Comparison of ENCODE assay signal across 9 cellular contexts in genomic region chr18:56532176-56532840, GRCh38.
DNase-seq lines count a peak whose midpoint lies in the region; ATAC-seq, FAIRE-seq and TF ChIP-seq lines count a peak whose summit lies in the region.
"Had no signal": no experiment of that assay in that cellular context is flagged by ENCODE, and none has a peak within 500 bp of the region (broad histone marks: within the 10 kb centered on the region; RNA-seq: fewer than 3 reads in every experiment).

No MANE protein-coding gene starts in this region.

- no peaks in the 10 kb centered on the region for H3K9me3 Mint-ChIP-seq in activated CD4-positive, alpha-beta memory T cell treated with anti-CD3 and anti-CD28 coated beads for 36 hours
- no peaks in the 10 kb centered on the region for H3K9me3 Mint-ChIP-seq in activated CD4-positive, alpha-beta memory T cell treated with anti-CD3 and anti-CD28 coated beads, Interleukin-2, amount 10 ng/mL, durations not matched to agents 7 days and 5 days

- no peaks in the 10 kb centered on the region for H3K79me2 ChIP-seq in trophoblast cell (ENCODE audit: control insufficient read depth, insufficient read depth, low read length, poor library complexity)

- H3K23ac ChIP-seq in trophoblast cell (ENCODE audit: low read length): no peak overlapping the region

- no peaks in the 10 kb centered on the region for H3K4me1 ChIP-seq in trophoblast cell (ENCODE audit: control insufficient read depth in 1 of 2, insufficient read depth in 2 of 2, low read length in 2 of 2)
- no peaks in the 10 kb centered on the region for H3K4me1 ChIP-seq in right cardiac atrium (ENCODE audit: control insufficient read depth, insufficient read depth, low read length)

- H3K27me3 ChIP-seq in trophoblast cell (ENCODE audit: insufficient read depth, low read length) (no peaks in the 10 kb centered on the region), right cardiac atrium (ENCODE audit: control insufficient read depth, insufficient read depth) (no peaks in the 10 kb centered on the region)

- DNase-seq in activated CD4-positive, alpha-beta memory T cell treated with anti-CD3 and anti-CD28 coated beads for 36 hours: peak; percentile 64
- no peak for DNase-seq in activated CD4-positive, alpha-beta memory T cell treated with anti-CD3 and anti-CD28 coated beads, Interleukin-2, amount 10 ng/mL, durations not matched to agents 7 days and 5 days
- DNase-seq in trophoblast cell (no peak), right cardiac atrium (no peak), GM12892 (ENCODE audit: insufficient read length) (no peak)
- DNase-seq in activated CD4-positive, CD25-positive, alpha-beta regulatory T cell (lab: John Stamatoyannopoulos, UW): no peak
- DNase-seq: SIG-M5 had no signal

- H3K79me1 ChIP-seq in trophoblast cell (ENCODE audit: low read length): no peaks in the 10 kb centered on the region

- no peaks in the 10 kb centered on the region for H3K9me3 ChIP-seq in trophoblast cell (ENCODE audit: insufficient read depth, low read depth, low read length)
- no peaks in the 10 kb centered on the region for H3K9me3 ChIP-seq in right cardiac atrium (ENCODE audit: control insufficient read depth, low read length)

- no peak overlapping the region for H3K18ac ChIP-seq in trophoblast cell (ENCODE audit: low read length)

- H2BK120ac ChIP-seq in trophoblast cell (ENCODE audit: insufficient read depth, low read length, poor library complexity): no peak overlapping the region

- H3K27ac ChIP-seq in trophoblast cell (ENCODE audit: low read depth, low read length): no peak overlapping the region
- no peak overlapping the region for H3K27ac ChIP-seq in right cardiac atrium (ENCODE audit: low read length)

- H3K4me3 Mint-ChIP-seq in activated CD4-positive, alpha-beta memory T cell treated with anti-CD3 and anti-CD28 coated beads for 36 hours: no peak overlapping the region
- no peak overlapping the region for H3K4me3 Mint-ChIP-seq in activated CD4-positive, alpha-beta memory T cell treated with anti-CD3 and anti-CD28 coated beads, Interleukin-2, amount 10 ng/mL, durations not matched to agents 7 days and 5 days

- H2BK12ac ChIP-seq in trophoblast cell (ENCODE audit: low read length): no peak overlapping the region

- no peak overlapping the region for H2BK5ac ChIP-seq in trophoblast cell (ENCODE audit: low read depth, low read length, poor library complexity)

- no CpG with 5 or more reads among the region's 3 CpGs for WGBS in trophoblast cell (ENCODE audit: extremely low coverage, insufficient coverage, insufficient read length)
- 33% methylated on average over 3 of the region's 3 CpGs for WGBS in right cardiac atrium

- no peak overlapping the region for H3K4me2 ChIP-seq in trophoblast cell (ENCODE audit: low read length)

- ATAC-seq in GM21825 (IDR thresholded peaks at IDR 0.05; ENCODE audit: unreplicated experiment): peak; percentile 95
- peak; percentile 98 for ATAC-seq in HG03565 (IDR thresholded peaks at IDR 0.05; ENCODE audit: unreplicated experiment)
- no peak for ATAC-seq in right cardiac atrium

- FAIRE-seq in GM12892 (lab: Jason Lieb, UNC): no peak

- no peak overlapping the region for H2AK5ac ChIP-seq in trophoblast cell (ENCODE audit: low read length)

- H4K12ac ChIP-seq in trophoblast cell (ENCODE audit: low read depth, low read length): no peak overlapping the region

- intact Hi-C loops in activated CD4-positive, alpha-beta memory T cell treated with anti-CD3 and anti-CD28 coated beads for 36 hours (cut with micrococcal nuclease): no loop called here
- intact Hi-C loops in right cardiac atrium (cut with DNase I): no loop called here

- H3K36me3 Mint-ChIP-seq in activated CD4-positive, alpha-beta memory T cell treated with anti-CD3 and anti-CD28 coated beads for 36 hours: no peaks in the 10 kb centered on the region
- no peaks in the 10 kb centered on the region for H3K36me3 Mint-ChIP-seq in activated CD4-positive, alpha-beta memory T cell treated with anti-CD3 and anti-CD28 coated beads, Interleukin-2, amount 10 ng/mL, durations not matched to agents 7 days and 5 days (ENCODE audit: low read depth)

- H3K4ac ChIP-seq in trophoblast cell (ENCODE audit: low read depth, low read length): no peak overlapping the region

- CTCF ChIA-PET in activated CD4-positive, alpha-beta memory T cell treated with anti-CD3 and anti-CD28 coated beads for 36 hours (lab: Charles Lee): no interaction called here
- CTCF ChIA-PET in activated CD4-positive, alpha-beta memory T cell treated with anti-CD3 and anti-CD28 coated beads, Interleukin-2, amount 10 ng/mL, durations not matched to agents 7 days and 5 days (lab: Charles Lee): no interaction called here

- H3K27me3 Mint-ChIP-seq in activated CD4-positive, alpha-beta memory T cell treated with anti-CD3 and anti-CD28 coated beads for 36 hours: peaks cover 11% of the 10 kb centered on the region
- peaks cover 7% of the 10 kb centered on the region for H3K27me3 Mint-ChIP-seq in activated CD4-positive, alpha-beta memory T cell treated with anti-CD3 and anti-CD28 coated beads, Interleukin-2, amount 10 ng/mL, durations not matched to agents 7 days and 5 days

- no peaks in the 10 kb centered on the region for H3K36me3 ChIP-seq in trophoblast cell (ENCODE audit: control insufficient read depth in 1 of 2, insufficient read depth in 2 of 2, low read length in 2 of 2)

- H3K9ac ChIP-seq in trophoblast cell (ENCODE audit: low read length): no peak overlapping the region

- H3K27ac Mint-ChIP-seq in activated CD4-positive, alpha-beta memory T cell treated with anti-CD3 and anti-CD28 coated beads for 36 hours: no peak overlapping the region
- no peak overlapping the region for H3K27ac Mint-ChIP-seq in activated CD4-positive, alpha-beta memory T cell treated with anti-CD3 and anti-CD28 coated beads, Interleukin-2, amount 10 ng/mL, durations not matched to agents 7 days and 5 days

- H3K14ac ChIP-seq in trophoblast cell (ENCODE audit: low read length): no peak overlapping the region

- no peak overlapping the region for H4K91ac ChIP-seq in trophoblast cell (ENCODE audit: low read depth, low read length)

- TF ChIP-seq POLR2A in GM12892 (IDR thresholded peaks at IDR 0.05; ENCODE audit: low read depth, low read length): no peak

- H3K4me1 Mint-ChIP-seq in activated CD4-positive, alpha-beta memory T cell treated with anti-CD3 and anti-CD28 coated beads for 36 hours (ENCODE audit: low read depth): peaks cover 4% of the 10 kb centered on the region
- H3K4me1 Mint-ChIP-seq in activated CD4-positive, alpha-beta memory T cell treated with anti-CD3 and anti-CD28 coated beads, Interleukin-2, amount 10 ng/mL, durations not matched to agents 7 days and 5 days: peaks cover 4% of the 10 kb centered on the region

- H2AFZ ChIP-seq in trophoblast cell (ENCODE audit: insufficient read depth, low read length, poor library complexity): no peak overlapping the region

- no peak overlapping the region for H4K8ac ChIP-seq in trophoblast cell (ENCODE audit: low read depth, low read length)

- POLR2A ChIA-PET in activated CD4-positive, alpha-beta memory T cell treated with anti-CD3 and anti-CD28 coated beads for 36 hours (lab: Charles Lee): no interaction called here
- POLR2A ChIA-PET in activated CD4-positive, alpha-beta memory T cell treated with anti-CD3 and anti-CD28 coated beads, Interleukin-2, amount 10 ng/mL, durations not matched to agents 7 days and 5 days (lab: Charles Lee): no interaction called here

- H3K4me3 ChIP-seq in trophoblast cell (ENCODE audit: low read depth, low read length): peak overlapping the region; percentile 14
- no peak overlapping the region for H3K4me3 ChIP-seq in right cardiac atrium (ENCODE audit: low read length)

Comparison
In these comparisons a context has a peak if more than half of its experiments do, and no peak if none do; other contexts are left out.
1. ATAC-seq: peak in GM21825 (single experiment) and HG03565 (single experiment); none in right cardiac atrium (0 of 2).